ENCODE assay signal across 8 cellular contexts in the genomic region with DNA sequence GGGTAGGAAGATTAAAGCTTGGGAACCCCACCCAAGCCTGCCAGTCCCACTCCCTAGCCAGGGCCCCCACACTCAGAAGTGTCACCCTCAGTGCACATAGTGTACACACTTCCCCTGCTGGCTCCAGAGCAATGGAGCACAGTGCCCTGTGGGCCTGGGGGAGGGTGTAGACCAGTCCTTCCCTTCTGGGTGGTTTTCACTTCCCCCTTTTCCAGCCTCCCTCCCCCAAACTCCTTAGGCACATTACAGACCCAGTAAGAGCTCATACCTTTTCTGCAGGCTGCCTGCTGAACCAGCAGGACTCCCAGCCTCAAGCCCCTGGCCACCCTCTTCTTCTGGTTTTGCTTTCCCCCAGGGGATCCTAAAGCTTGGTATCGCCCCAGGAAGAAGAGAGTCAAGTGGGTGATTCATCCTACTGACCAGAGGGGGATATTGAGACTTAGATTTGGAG. TPM values are rescaled to one million over a fixed set of nuclear protein-coding genes. Genes with fewer than 3 reads are reported as not detected.
DNase-seq lines count a peak whose midpoint lies in the region; ATAC-seq lines count a peak whose summit lies in the region.

A gene with protein sequence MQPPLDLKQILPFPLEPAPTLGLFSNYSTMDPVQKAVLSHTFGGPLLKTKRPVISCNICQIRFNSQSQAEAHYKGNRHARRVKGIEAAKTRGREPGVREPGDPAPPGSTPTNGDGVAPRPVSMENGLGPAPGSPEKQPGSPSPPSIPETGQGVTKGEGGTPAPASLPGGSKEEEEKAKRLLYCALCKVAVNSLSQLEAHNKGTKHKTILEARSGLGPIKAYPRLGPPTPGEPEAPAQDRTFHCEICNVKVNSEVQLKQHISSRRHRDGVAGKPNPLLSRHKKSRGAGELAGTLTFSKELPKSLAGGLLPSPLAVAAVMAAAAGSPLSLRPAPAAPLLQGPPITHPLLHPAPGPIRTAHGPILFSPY (minus strand): TSS at position 143 of the 451 bp plus-strand sequence. CDS start 219 bp downstream, outside the sequence.

- intact Hi-C loops in sciatic nerve (cut with DNase I): no loop called here

- DNase-seq in NOMO-1 treated with dmso at 0.1 percent for 144 hours (lab: John Stamatoyannopoulos, UW; ENCODE audit: unreplicated experiment) (peak; percentile 95), germinal center (ENCODE audit: low spot score) (peak; percentile 71), sciatic nerve (ENCODE audit: low spot score) (no peak), NCI-H1092 treated with DMSO at 0.1 percent for 48 hours (lab: John Stamatoyannopoulos, UW) (no peak), COLO829 (ENCODE audit: low spot score) (no peak), inferior parietal cortex (ENCODE audit: extremely low spot score) (no peak)

- ATAC-seq in GM19438 (IDR thresholded peaks at IDR 0.05; ENCODE audit: low read depth, unreplicated experiment): peak; percentile 49
- peak; percentile 57 for ATAC-seq in sciatic nerve
- ATAC-seq in HG03378 (IDR thresholded peaks at IDR 0.05; ENCODE audit: unreplicated experiment): no peak

RNA-seq across cellular contexts. Expression of the gene that starts here (rescaled TPM):
- 12.0 TPM for total RNA-seq in sciatic nerve

Comparison
In these comparisons a context has a peak if more than half of its experiments do, and no peak if none do; other contexts are left out.
1. DNase-seq: peak in NOMO-1 treated with dmso at 0.1 percent for 144 hours (single experiment) and germinal center (single experiment); none in sciatic nerve (single experiment), NCI-H1092 treated with DMSO at 0.1 percent for 48 hours (single experiment), COLO829 (single experiment) and inferior parietal cortex (single experiment).